23 cellular contexts compared by ENCODE assay signal in genomic region chr6:114125597-114125996, GRCh38.
"Had no signal": no experiment of that assay in that cellular context is flagged by ENCODE, and none has a peak within 500 bp of the region (broad histone marks: within the 10 kb centered on the region; RNA-seq: fewer than 3 reads in every experiment).

No MANE protein-coding gene starts in this region.

- H3K4me3 ChIP-seq: colonic mucosa, esophagus squamous epithelium, gastrocnemius medialis, heart right ventricle, left lung, lower lobe of right lung had no signal

- H3K36me3 ChIP-seq: colonic mucosa, esophagus squamous epithelium, gastrocnemius medialis, heart right ventricle, left lung, lower lobe of right lung had no signal

- H3K4me1 ChIP-seq: colonic mucosa, esophagus squamous epithelium, heart right ventricle, left lung, lower lobe of right lung had no signal

- ATAC-seq: effector memory CD8-positive, alpha-beta T cell; esophagus mucosa; gastrocnemius medialis; heart right ventricle; left cardiac atrium; left lung; left ventricle myocardium superior; lower lobe of right lung; naive thymus-derived CD4-positive, alpha-beta T cell had no signal

- DNase-seq: colonic mucosa; cortex of kidney; effector CD8-positive, alpha-beta T cell; effector memory CD8-positive, alpha-beta T cell; endodermal cell; erythroblast; esophagus squamous epithelium; foreskin fibroblast; foreskin melanocyte; gastrocnemius medialis; glutamatergic neuron; head of caudate nucleus; heart right ventricle; hippocampal formation; left cardiac atrium; left lung; left ventricle myocardium superior; lower lobe of right lung; mesenchymal stem cell; midbrain; naive thymus-derived CD4-positive, alpha-beta T cell had no signal

- H3K27ac ChIP-seq: colonic mucosa, epithelial cell of prostate, esophagus squamous epithelium, gastrocnemius medialis, heart right ventricle, left lung, lower lobe of right lung had no signal

- H3K27me3 ChIP-seq: colonic mucosa, esophagus squamous epithelium, gastrocnemius medialis, left lung had no signal
